15 cellular contexts compared by ENCODE assay signal in genomic region chr1:14987829-14988603, GRCh38.
A peak's percentile ranks its signal among the peaks of the same experiment; 100 is the strongest.
DNase-seq lines count a peak whose midpoint lies in the region; ATAC-seq and TF ChIP-seq lines count a peak whose summit lies in the region.
"Had no signal": no experiment of that assay in that cellular context is flagged by ENCODE, and none has a peak within 500 bp of the region (broad histone marks: within the 10 kb centered on the region; RNA-seq: fewer than 3 reads in every experiment).

No MANE protein-coding gene starts in this region.

- H3K27ac ChIP-seq in heart right ventricle (no peak overlapping the region), trophoblast cell (ENCODE audit: low read depth, low read length) (no peak overlapping the region)
- H3K27ac ChIP-seq: ascending aorta, neutrophil, WERI-Rb-1 had no signal

- no peak overlapping the region for H3K4me2 ChIP-seq in trophoblast cell (ENCODE audit: low read length)

- no peak overlapping the region for H3K14ac ChIP-seq in trophoblast cell (ENCODE audit: low read length)

- H3K9me3 ChIP-seq in heart right ventricle: no peaks in the 10 kb centered on the region
- peaks cover 3% of the 10 kb centered on the region for H3K9me3 ChIP-seq in trophoblast cell (ENCODE audit: insufficient read depth, low read depth, low read length)
- H3K9me3 ChIP-seq: ascending aorta, neutrophil had no signal

- TF ChIP-seq CTCF in AG10803 (conservative IDR thresholded peaks at IDR 0.05; ENCODE audit: low read length): no peak
- TF ChIP-seq CTCF in WTC11 (IDR thresholded peaks at IDR 0.05): no peak
- TF ChIP-seq CTCF in heart right ventricle (IDR thresholded peaks at IDR 0.05): no peak

- TF ChIP-seq POLR2A in GM18505 (IDR thresholded peaks at IDR 0.05; ENCODE audit: borderline replicate concordance, extremely low read depth, insufficient read depth, insufficient read length): no peak

- H3K27me3 Mint-ChIP-seq in WTC11 (ENCODE audit: low read depth): no peaks in the 10 kb centered on the region
- H3K27me3 Mint-ChIP-seq in activated naive CD4-positive, alpha-beta T cell treated with anti-CD3 and anti-CD28 coated beads, Interleukin-2, amount 10 ng/mL, durations not matched to agents 7 days and 5 days: peaks cover 7% of the 10 kb centered on the region

- H3K23ac ChIP-seq in trophoblast cell (ENCODE audit: low read length): no peak overlapping the region

- no peaks in the 10 kb centered on the region for H3K9me3 Mint-ChIP-seq in WTC11
- no peaks in the 10 kb centered on the region for H3K9me3 Mint-ChIP-seq in activated naive CD4-positive, alpha-beta T cell treated with anti-CD3 and anti-CD28 coated beads, Interleukin-2, amount 10 ng/mL, durations not matched to agents 7 days and 5 days

- no peak overlapping the region for H4K91ac ChIP-seq in trophoblast cell (ENCODE audit: low read depth, low read length)

- no peak overlapping the region for H4K8ac ChIP-seq in trophoblast cell (ENCODE audit: low read depth, low read length)

- no peak overlapping the region for H4K12ac ChIP-seq in trophoblast cell (ENCODE audit: low read depth, low read length)

- 45 to 49% methylated on average over 16 of the region's 16 CpGs for WGBS in heart right ventricle, 2 donors
- no CpG with 5 or more reads among the region's 16 CpGs for WGBS in trophoblast cell (ENCODE audit: extremely low coverage, insufficient coverage, insufficient read length)

- H3K27me3 ChIP-seq in heart right ventricle: no peaks in the 10 kb centered on the region
- no peaks in the 10 kb centered on the region for H3K27me3 ChIP-seq in trophoblast cell (ENCODE audit: insufficient read depth, low read length)
- H3K27me3 ChIP-seq: ascending aorta, dorsolateral prefrontal cortex, neutrophil had no signal

- H3K79me1 ChIP-seq in trophoblast cell (ENCODE audit: low read length): peaks cover 2% of the 10 kb centered on the region

- H3K4me1 ChIP-seq in heart right ventricle: peaks cover 0 to 9% (median 0%) of the 10 kb centered on the region in 9 donors
- H3K4me1 ChIP-seq in trophoblast cell (ENCODE audit: control insufficient read depth in 1 of 2, insufficient read depth in 2 of 2, low read length in 2 of 2): peaks cover 9 to 10% of the 10 kb centered on the region in 2 experiments
- H3K4me1 ChIP-seq: ascending aorta had no signal

- intact Hi-C loops in heart right ventricle (cut with DNase I): no loop called here

- no peak overlapping the region for H3K4me3 Mint-ChIP-seq in WTC11
- no peak overlapping the region for H3K4me3 Mint-ChIP-seq in activated naive CD4-positive, alpha-beta T cell treated with anti-CD3 and anti-CD28 coated beads, Interleukin-2, amount 10 ng/mL, durations not matched to agents 7 days and 5 days

- no peak overlapping the region for H3K4me3 ChIP-seq in AG10803 (ENCODE audit: low read length)
- no peak overlapping the region for H3K4me3 ChIP-seq in heart right ventricle
- H3K4me3 ChIP-seq in trophoblast cell (ENCODE audit: low read depth, low read length): peak overlapping the region; percentile 22
- H3K4me3 ChIP-seq: ascending aorta had no signal

- peak; percentile 43 for ATAC-seq in WTC11
- ATAC-seq in heart right ventricle: peak; percentile 16 to 82 (median 48)
- ATAC-seq in GM18505 (IDR thresholded peaks at IDR 0.05; ENCODE audit: unreplicated experiment): no peak

- no peaks in the 10 kb centered on the region for H3K36me3 ChIP-seq in heart right ventricle
- peaks cover 0 to under 1% of the 10 kb centered on the region in 2 experiments for H3K36me3 ChIP-seq in trophoblast cell (ENCODE audit: control insufficient read depth in 1 of 2, insufficient read depth in 2 of 2, low read length in 2 of 2)
- H3K36me3 ChIP-seq: ascending aorta, neutrophil, WERI-Rb-1 had no signal

- POLR2A ChIA-PET in WTC11 (lab: Charles Lee): no interaction called here

- no peak overlapping the region for H2AK5ac ChIP-seq in trophoblast cell (ENCODE audit: low read length)

- DNase-seq in AG10803 (ENCODE audit: low read depth) (peak; percentile 16), WTC11 (ENCODE audit: low spot score) (no peak), heart right ventricle (peak in 1 of 2 donors; percentile 25), trophoblast cell (peak; percentile 70 to 72)
- no peak for DNase-seq in activated CD4-positive, CD25-positive, alpha-beta regulatory T cell (lab: John Stamatoyannopoulos, UW)
- DNase-seq in stimulated activated naive CD4-positive, alpha-beta T cell (lab: John Stamatoyannopoulos, UW): no peak
- DNase-seq in activated naive CD4-positive, alpha-beta T cell treated with anti-CD3 and anti-CD28 coated beads, Interleukin-2, amount 10 ng/mL, durations not matched to agents 7 days and 5 days: no peak
- DNase-seq: activated CD8-positive, alpha-beta memory T cell treated with anti-CD3 and anti-CD28 coated beads for 24 hours; COR-L47; dorsolateral prefrontal cortex; NCI-H1694; WERI-Rb-1 had no signal

- no peak overlapping the region for H3K4ac ChIP-seq in trophoblast cell (ENCODE audit: low read depth, low read length)

- no peaks in the 10 kb centered on the region for H3K79me2 ChIP-seq in trophoblast cell (ENCODE audit: control insufficient read depth, insufficient read depth, low read length, poor library complexity)

- peak overlapping the region; percentile 10 for H2AFZ ChIP-seq in trophoblast cell (ENCODE audit: insufficient read depth, low read length, poor library complexity)

- H3K18ac ChIP-seq in trophoblast cell (ENCODE audit: low read length): peak overlapping the region; percentile 12

- H2BK12ac ChIP-seq in trophoblast cell (ENCODE audit: low read length): no peak overlapping the region

- H3K36me3 Mint-ChIP-seq in WTC11: no peaks in the 10 kb centered on the region
- H3K36me3 Mint-ChIP-seq in activated naive CD4-positive, alpha-beta T cell treated with anti-CD3 and anti-CD28 coated beads, Interleukin-2, amount 10 ng/mL, durations not matched to agents 7 days and 5 days: no peaks in the 10 kb centered on the region

- no peak overlapping the region; the same call in 1 of the 2 replicates for H3K27ac Mint-ChIP-seq in WTC11
- no peak overlapping the region for H3K27ac Mint-ChIP-seq in activated naive CD4-positive, alpha-beta T cell treated with anti-CD3 and anti-CD28 coated beads, Interleukin-2, amount 10 ng/mL, durations not matched to agents 7 days and 5 days

- no peak overlapping the region for H3K9ac ChIP-seq in trophoblast cell (ENCODE audit: low read length)

- H2BK5ac ChIP-seq in trophoblast cell (ENCODE audit: low read depth, low read length, poor library complexity): no peak overlapping the region

- no peak overlapping the region for H2BK120ac ChIP-seq in trophoblast cell (ENCODE audit: insufficient read depth, low read length, poor library complexity)

- CTCF ChIA-PET in WTC11 (lab: Charles Lee): interaction anchor here (0.7 to 1.2 kb wide), 4 partner anchors 36 to 123 kb away, joined by 3 to 4 read pairs (median 3); no protein-coding TSS in a partner anchor
- CTCF ChIA-PET in activated naive CD4-positive, alpha-beta T cell treated with anti-CD3 and anti-CD28 coated beads, Interleukin-2, amount 10 ng/mL, durations not matched to agents 7 days and 5 days (lab: Charles Lee): interaction anchor here (0.6 to 0.7 kb wide), 2 partner anchors 118 to 1308 kb away, joined by 3 to 4 read pairs; no protein-coding TSS in a partner anchor

- no peaks in the 10 kb centered on the region for H3K4me1 Mint-ChIP-seq in WTC11
- no peaks in the 10 kb centered on the region for H3K4me1 Mint-ChIP-seq in activated naive CD4-positive, alpha-beta T cell treated with anti-CD3 and anti-CD28 coated beads, Interleukin-2, amount 10 ng/mL, durations not matched to agents 7 days and 5 days

TF ChIP-seq in WTC11, 78 proteins besides CTCF, POLR2A, EP300 and RAD21 (continues in another document):
- TF ChIP-seq, protein P1, sequence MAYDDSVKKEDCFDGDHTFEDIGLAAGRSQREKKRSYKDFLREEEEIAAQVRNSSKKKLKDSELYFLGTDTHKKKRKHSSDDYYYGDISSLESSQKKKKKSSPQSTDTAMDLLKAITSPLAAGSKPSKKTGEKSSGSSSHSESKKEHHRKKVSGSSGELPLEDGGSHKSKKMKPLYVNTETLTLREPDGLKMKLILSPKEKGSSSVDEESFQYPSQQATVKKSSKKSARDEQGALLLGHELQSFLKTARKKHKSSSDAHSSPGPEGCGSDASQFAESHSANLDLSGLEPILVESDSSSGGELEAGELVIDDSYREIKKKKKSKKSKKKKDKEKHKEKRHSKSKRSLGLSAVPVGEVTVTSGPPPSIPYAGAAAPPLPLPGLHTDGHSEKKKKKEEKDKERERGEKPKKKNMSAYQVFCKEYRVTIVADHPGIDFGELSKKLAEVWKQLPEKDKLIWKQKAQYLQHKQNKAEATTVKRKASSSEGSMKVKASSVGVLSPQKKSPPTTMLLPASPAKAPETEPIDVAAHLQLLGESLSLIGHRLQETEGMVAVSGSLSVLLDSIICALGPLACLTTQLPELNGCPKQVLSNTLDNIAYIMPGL (CRISPR knock-in tag; IDR thresholded peaks at IDR 0.05): no peak
- no peak for TF ChIP-seq KAT7 (CRISPR knock-in tag; IDR thresholded peaks at IDR 0.05; ENCODE audit: borderline replicate concordance)
- no peak for TF ChIP-seq ATF2 (CRISPR knock-in tag; IDR thresholded peaks at IDR 0.05; ENCODE audit: borderline replicate concordance, low read depth)
- TF ChIP-seq PRRX2 (CRISPR knock-in tag; IDR thresholded peaks at IDR 0.05): no peak
- TF ChIP-seq, protein P2, sequence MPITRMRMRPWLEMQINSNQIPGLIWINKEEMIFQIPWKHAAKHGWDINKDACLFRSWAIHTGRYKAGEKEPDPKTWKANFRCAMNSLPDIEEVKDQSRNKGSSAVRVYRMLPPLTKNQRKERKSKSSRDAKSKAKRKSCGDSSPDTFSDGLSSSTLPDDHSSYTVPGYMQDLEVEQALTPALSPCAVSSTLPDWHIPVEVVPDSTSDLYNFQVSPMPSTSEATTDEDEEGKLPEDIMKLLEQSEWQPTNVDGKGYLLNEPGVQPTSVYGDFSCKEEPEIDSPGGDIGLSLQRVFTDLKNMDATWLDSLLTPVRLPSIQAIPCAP (CRISPR knock-in tag; IDR thresholded peaks at IDR 0.05): no peak
- TF ChIP-seq ZNF232 (CRISPR knock-in tag; IDR thresholded peaks at IDR 0.05): no peak

Comparison
In these comparisons a context has a peak if more than half of its experiments do, and no peak if none do; other contexts are left out.
1. DNase-seq: peak in AG10803 (single experiment) and trophoblast cell (2 of 2); none in WTC11 (single experiment), activated CD4-positive, CD25-positive, alpha-beta regulatory T cell (0 of 4), stimulated activated naive CD4-positive, alpha-beta T cell (0 of 6) and activated naive CD4-positive, alpha-beta T cell treated with anti-CD3 and anti-CD28 coated beads, Interleukin-2, amount 10 ng/mL, durations not matched to agents 7 days and 5 days (single experiment).